In genomic region chr9:78470741-78471140, GRCh38 we compare ENCODE assay signal across 37 cellular contexts.
"Had no signal": no experiment of that assay in that cellular context is flagged by ENCODE, and none has a peak within 500 bp of the region (broad histone marks: within the 10 kb centered on the region; RNA-seq: fewer than 3 reads in every experiment).

No MANE protein-coding gene starts in this region.

- FAIRE-seq: bronchial epithelial cell had no signal

- H3K36me3 Mint-ChIP-seq: activated CD4-positive, alpha-beta memory T cell treated with anti-CD3 and anti-CD28 coated beads for 36 hours; activated CD8-positive, alpha-beta memory T cell treated with anti-CD3 and anti-CD28 coated beads, Interleukin-2, amount 10 ng/mL, durations not matched to agents 7 days and 5 days; activated naive CD4-positive, alpha-beta T cell treated with anti-CD3 and anti-CD28 coated beads, Interleukin-2, amount 50 U/mL, for 24 hours; activated naive CD8-positive, alpha-beta T cell treated with anti-CD3 and anti-CD28 coated beads for 36 hours had no signal

- H3K27me3 ChIP-seq: adrenal gland, brain microvascular endothelial cell, dorsolateral prefrontal cortex, esophagus muscularis mucosa, foreskin keratinocyte, gastrocnemius medialis, heart left ventricle had no signal

- H3K4me1 Mint-ChIP-seq: activated B cell treated with CpG ODN at 0.5 μM for 24 hours; activated CD8-positive, alpha-beta memory T cell treated with anti-CD3 and anti-CD28 coated beads, Interleukin-2, amount 10 ng/mL, durations not matched to agents 7 days and 5 days; activated naive CD4-positive, alpha-beta T cell treated with anti-CD3 and anti-CD28 coated beads, Interleukin-2, amount 50 U/mL, for 24 hours; activated naive CD8-positive, alpha-beta T cell treated with anti-CD3 and anti-CD28 coated beads for 36 hours; activated naive CD8-positive, alpha-beta T cell treated with anti-CD3 and anti-CD28 coated beads, Interleukin-2, amount 50 U/mL, for 24 hours; central memory CD8-positive, alpha-beta T cell; T-helper 17 cell had no signal

- H3K27ac ChIP-seq: adrenal gland, brain microvascular endothelial cell, coronary artery, dorsolateral prefrontal cortex, esophagus muscularis mucosa, foreskin keratinocyte, gastrocnemius medialis, heart left ventricle, WERI-Rb-1 had no signal

- H3K36me3 ChIP-seq: adrenal gland, brain microvascular endothelial cell, esophagus muscularis mucosa, gastrocnemius medialis, heart left ventricle, WERI-Rb-1 had no signal

- ATAC-seq: activated CD4-positive, CD25-positive, alpha-beta regulatory T cell treated with anti-CD3 and anti-CD28 coated beads, Interleukin-2, amount 50 U/mL, for 24 hours; activated CD8-positive, alpha-beta memory T cell treated with anti-CD3 and anti-CD28 coated beads, Interleukin-2, amount 10 ng/mL, durations not matched to agents 7 days and 5 days; activated CD8-positive, alpha-beta T cell treated with anti-CD3 and anti-CD28 coated beads, Interleukin-2, amount 10 ng/mL, durations not matched to agents 7 days and 5 days; activated naive CD8-positive, alpha-beta T cell treated with anti-CD3 and anti-CD28 coated beads, Interleukin-2, amount 50 U/mL, for 24 hours; foreskin keratinocyte; gastrocnemius medialis; heart left ventricle; T-helper 17 cell had no signal

- H3K4me1 ChIP-seq: adrenal gland, esophagus muscularis mucosa, foreskin keratinocyte, gastrocnemius medialis, heart left ventricle had no signal

- H3K9me3 Mint-ChIP-seq: activated CD4-positive, alpha-beta memory T cell treated with anti-CD3 and anti-CD28 coated beads for 36 hours; activated naive CD4-positive, alpha-beta T cell treated with anti-CD3 and anti-CD28 coated beads for 36 hours; activated naive CD4-positive, alpha-beta T cell treated with anti-CD3 and anti-CD28 coated beads, Interleukin-2, amount 50 U/mL, for 24 hours; activated naive CD8-positive, alpha-beta T cell treated with anti-CD3 and anti-CD28 coated beads for 36 hours; activated T-helper 1 cell treated with anti-CD3 and anti-CD28 coated beads, Interleukin-12 subunit alpha, Interleukin-12 subunit beta, Interleukin-2, Interleukin-4 antibody, amounts not matched to agents 30 ng/mL and 10 ng/mL and 1 ng/mL, durations not matched to agents 14 hours and 24 hours and 36 hours; activated T-helper 2 cell treated with anti-CD3 and anti-CD28 coated beads, Interferon-gamma antibody, Interleukin-2, Interleukin-4, amounts not matched to agents 10 μg/mL and 5 μg/mL and 100 μg/mL, durations not matched to agents 14 hours and 24 hours and 36 hours; central memory CD8-positive, alpha-beta T cell; dendritic cell treated with granulocyte-macrophage colony-stimulating factor and Interleukin-4, amounts not matched to agents 40 ng/mL and 50 ng/mL, for 4 days; T-helper 2 cell treated with Interferon-gamma antibody and Interleukin-4, amounts not matched to agents 5 μg/mL and 100 μg/mL, for 36 hours had no signal

- H3K4me3 ChIP-seq: adrenal gland, coronary artery, dorsolateral prefrontal cortex, esophagus muscularis mucosa, gastrocnemius medialis, heart left ventricle had no signal

- H3K9me3 ChIP-seq: adrenal gland, esophagus muscularis mucosa, gastrocnemius medialis had no signal

- H3K27me3 Mint-ChIP-seq: activated B cell treated with CpG ODN at 0.5 μM for 24 hours had no signal

- DNase-seq: activated B cell treated with CpG ODN at 0.5 μM for 24 hours; activated CD4-positive, alpha-beta memory T cell treated with anti-CD3 and anti-CD28 coated beads for 36 hours; activated CD4-positive, alpha-beta T cell treated with anti-CD3 and anti-CD28 coated beads for 48 hours; activated CD8-positive, alpha-beta memory T cell treated with anti-CD3 and anti-CD28 coated beads, Interleukin-2, amount 10 ng/mL, durations not matched to agents 7 days and 5 days; activated CD8-positive, alpha-beta memory T cell treated with anti-CD3 and anti-CD28 coated beads, Interleukin-2, amount 50 U/mL, for 4 hours; activated CD8-positive, alpha-beta T cell treated with anti-CD3 and anti-CD28 coated beads, Interleukin-2, amount 10 ng/mL, durations not matched to agents 7 days and 5 days; activated effector memory CD4-positive, alpha-beta T cell treated with anti-CD3 and anti-CD28 coated beads, Interleukin-2, amount 50 U/mL, for 16 hours; activated naive CD4-positive, alpha-beta T cell treated with anti-CD3 and anti-CD28 coated beads for 36 hours; activated naive CD8-positive, alpha-beta T cell treated with anti-CD3 and anti-CD28 coated beads for 36 hours; activated naive CD8-positive, alpha-beta T cell treated with anti-CD3 and anti-CD28 coated beads, Interleukin-2, amount 50 U/mL, for 24 hours; activated T-cell treated with anti-CD3 and anti-CD28 coated beads, Interleukin-2, amount 50 U/mL, for 1 hour; activated T-cell treated with anti-CD3 and anti-CD28 coated beads, Interleukin-2, amount 50 U/mL, for 48 hours; adrenal gland; amygdala; aorta; brain microvascular endothelial cell; dorsolateral prefrontal cortex; effector memory CD4-positive, alpha-beta T cell; erythroblast; foreskin keratinocyte; gastrocnemius medialis; glutamatergic neuron; heart left ventricle; T-helper 1 cell; T-helper 17 cell; T1000; WERI-Rb-1 had no signal

- H3K27ac Mint-ChIP-seq: activated B cell treated with CpG ODN at 0.5 μM for 24 hours; activated CD4-positive, alpha-beta memory T cell treated with anti-CD3 and anti-CD28 coated beads for 36 hours; activated CD8-positive, alpha-beta memory T cell treated with anti-CD3 and anti-CD28 coated beads, Interleukin-2, amount 10 ng/mL, durations not matched to agents 7 days and 5 days; activated CD8-positive, alpha-beta T cell treated with anti-CD3 and anti-CD28 coated beads, Interleukin-2, amount 10 ng/mL, durations not matched to agents 7 days and 5 days; activated naive CD4-positive, alpha-beta T cell treated with anti-CD3 and anti-CD28 coated beads for 36 hours; activated naive CD4-positive, alpha-beta T cell treated with anti-CD3 and anti-CD28 coated beads, Interleukin-2, amount 50 U/mL, for 24 hours; activated naive CD8-positive, alpha-beta T cell treated with anti-CD3 and anti-CD28 coated beads for 36 hours; activated naive CD8-positive, alpha-beta T cell treated with anti-CD3 and anti-CD28 coated beads, Interleukin-2, amount 50 U/mL, for 24 hours; activated T-helper 1 cell treated with anti-CD3 and anti-CD28 coated beads, Interleukin-12 subunit alpha, Interleukin-12 subunit beta, Interleukin-2, Interleukin-4 antibody, amounts not matched to agents 30 ng/mL and 10 ng/mL and 1 ng/mL, durations not matched to agents 14 hours and 24 hours and 36 hours; activated T-helper 2 cell treated with anti-CD3 and anti-CD28 coated beads, Interferon-gamma antibody, Interleukin-2, Interleukin-4, amounts not matched to agents 10 μg/mL and 5 μg/mL and 100 μg/mL, durations not matched to agents 14 hours and 24 hours and 36 hours; dendritic cell treated with granulocyte-macrophage colony-stimulating factor and Interleukin-4, amounts not matched to agents 40 ng/mL and 50 ng/mL, for 4 days; T-helper 17 cell; T-helper 2 cell treated with Interferon-gamma antibody and Interleukin-4, amounts not matched to agents 5 μg/mL and 100 μg/mL, for 36 hours had no signal

- H3K4me3 Mint-ChIP-seq: activated B cell treated with CpG ODN at 0.5 μM for 24 hours; activated CD4-positive, alpha-beta memory T cell treated with anti-CD3 and anti-CD28 coated beads for 36 hours; activated CD8-positive, alpha-beta memory T cell treated with anti-CD3 and anti-CD28 coated beads, Interleukin-2, amount 10 ng/mL, durations not matched to agents 7 days and 5 days; activated CD8-positive, alpha-beta T cell treated with anti-CD3 and anti-CD28 coated beads, Interleukin-2, amount 10 ng/mL, durations not matched to agents 7 days and 5 days; activated naive CD4-positive, alpha-beta T cell treated with anti-CD3 and anti-CD28 coated beads for 36 hours; activated naive CD4-positive, alpha-beta T cell treated with anti-CD3 and anti-CD28 coated beads, Interleukin-2, amount 50 U/mL, for 24 hours; activated naive CD8-positive, alpha-beta T cell treated with anti-CD3 and anti-CD28 coated beads for 36 hours; activated naive CD8-positive, alpha-beta T cell treated with anti-CD3 and anti-CD28 coated beads, Interleukin-2, amount 50 U/mL, for 24 hours; activated T-helper 1 cell treated with anti-CD3 and anti-CD28 coated beads, Interleukin-12 subunit alpha, Interleukin-12 subunit beta, Interleukin-2, Interleukin-4 antibody, amounts not matched to agents 30 ng/mL and 10 ng/mL and 1 ng/mL, durations not matched to agents 14 hours and 24 hours and 36 hours; central memory CD8-positive, alpha-beta T cell; dendritic cell treated with granulocyte-macrophage colony-stimulating factor and Interleukin-4, amounts not matched to agents 40 ng/mL and 50 ng/mL, for 4 days; T-helper 17 cell; T-helper 2 cell treated with Interferon-gamma antibody and Interleukin-4, amounts not matched to agents 5 μg/mL and 100 μg/mL, for 36 hours had no signal
